Comparison of ENCODE assay signal across 8 cellular contexts in genomic region chr17:79393358-79394038, GRCh38.
A peak's percentile ranks its signal among the peaks of the same experiment; 100 is the strongest.
DNase-seq lines count a peak whose midpoint lies in the region; ATAC-seq and TF ChIP-seq lines count a peak whose summit lies in the region.

No MANE protein-coding gene starts in this region.

- H2AFZ ChIP-seq in Karpas-422 (ENCODE audit: low read length): no peak overlapping the region

- DNase-seq in DMS153 treated with DMSO at 0.1 percent for 48 hours (lab: John Stamatoyannopoulos, UW; ENCODE audit: unreplicated experiment): peak; percentile 27
- peak; percentile 86 for DNase-seq in Karpas-422
- peak; percentile 44 for DNase-seq in RPMI7951 (ENCODE audit: low read depth)
- DNase-seq in activated T-helper 9 cell treated with anti-CD3 and anti-CD28 coated beads, Interleukin-2, amount 50 U/mL, for 16 hours (ENCODE audit: low read depth): peak; percentile 36
- peak; percentile 62 for DNase-seq in fibroblast of the aortic adventitia (ENCODE audit: low read depth)
- DNase-seq in neural crest cell (ENCODE audit: low read depth, low spot score): peak; percentile 97
- DNase-seq in substantia nigra (lab: John Stamatoyannopoulos, UW): peak in 47 of 49 donors; percentile 7 to 89 (median 66)

- peaks cover 66% of the 10 kb centered on the region for H3K27me3 Mint-ChIP-seq in neural crest cell (ENCODE audit: low read depth)

- no peaks in the 10 kb centered on the region for H3K9me3 ChIP-seq in Karpas-422 (ENCODE audit: low read length)

- H3K9me3 Mint-ChIP-seq in neural crest cell: no peaks in the 10 kb centered on the region

- H3K4me2 ChIP-seq in Karpas-422 (ENCODE audit: low read depth, low read length, poor library complexity, severe bottlenecking): no peak overlapping the region

- H3K4me3 Mint-ChIP-seq in neural crest cell: no peak overlapping the region

- H3K27ac Mint-ChIP-seq in neural crest cell (ENCODE audit: unreplicated experiment): no peak overlapping the region

- H3K4me3 ChIP-seq in Karpas-422 (ENCODE audit: low read length): no peak overlapping the region
- no peak overlapping the region for H3K4me3 ChIP-seq in fibroblast of the aortic adventitia (ENCODE audit: low read depth, low read length)

- H3K4me1 ChIP-seq in Karpas-422 (ENCODE audit: low read length): no peaks in the 10 kb centered on the region

- no peaks in the 10 kb centered on the region for H3K4me1 Mint-ChIP-seq in neural crest cell

- no peaks in the 10 kb centered on the region for H3K27me3 ChIP-seq in Karpas-422 (ENCODE audit: low read length)

- H3K36me3 ChIP-seq in Karpas-422 (ENCODE audit: insufficient read depth, low read length): no peaks in the 10 kb centered on the region

- TF ChIP-seq CTCF in fibroblast of the aortic adventitia (IDR thresholded peaks at IDR 0.05; ENCODE audit: insufficient read depth, low read length) (peak; percentile 96), neural crest cell (conservative IDR thresholded peaks at IDR 0.05) (peak; percentile 92)

- H3K9ac ChIP-seq in Karpas-422 (ENCODE audit: low read length): no peak overlapping the region

- no peak overlapping the region for H3K27ac ChIP-seq in Karpas-422 (ENCODE audit: low read length)
- no peak overlapping the region for H3K27ac ChIP-seq in substantia nigra (ENCODE audit: low read depth, low read length, poor library complexity, severe bottlenecking)

- no peaks in the 10 kb centered on the region for H3K79me2 ChIP-seq in Karpas-422 (ENCODE audit: low read length)

- H3K36me3 Mint-ChIP-seq in neural crest cell (ENCODE audit: low read depth): no peaks in the 10 kb centered on the region

- no peaks in the 10 kb centered on the region; the same call in 1 of the 2 replicates for H4K20me1 ChIP-seq in Karpas-422 (ENCODE audit: insufficient read depth, low read depth, low read length)

- no peaks in the 10 kb centered on the region for H3K9me2 ChIP-seq in Karpas-422 (replicated peaks; ENCODE audit: insufficient read depth, low read length)

- no peak for ATAC-seq in GM19035 (IDR thresholded peaks at IDR 0.05; ENCODE audit: unreplicated experiment)

Comparison
In these comparisons a context has a peak if more than half of its experiments do, and no peak if none do; other contexts are left out.
1. DNase-seq: peak in every context shown above with its lines; median percentile 97 in neural crest cell; 86 in Karpas-422; 66 in substantia nigra; 62 in fibroblast of the aortic adventitia; 44 in RPMI7951; 36 in activated T-helper 9 cell treated with anti-CD3 and anti-CD28 coated beads, Interleukin-2, amount 50 U/mL, for 16 hours; 27 in DMS153 treated with DMSO at 0.1 percent for 48 hours.